1 cellular context compared by ENCODE assay signal in genomic region chr12:68364893-68365725, GRCh38.
TF ChIP-seq lines count a peak whose summit lies in the region.

No MANE protein-coding gene starts in this region.

TF ChIP-seq in K562, 482 proteins besides CTCF, POLR2A, EP300 and RAD21 (continued from another document and continues in another):
- TF ChIP-seq ETV1 (tag; conservative IDR thresholded peaks at IDR 0.05; ENCODE audit: low read depth) (peak; percentile 80), ASH1L (IDR thresholded peaks at IDR 0.05; ENCODE audit: borderline replicate concordance, low read depth, partially characterized antibody) (no peak), NCOR1 (IDR thresholded peaks at IDR 0.05) (peak; percentile 64), THAP7 (CRISPR knock-in tag; IDR thresholded peaks at IDR 0.05) (0 out of 2 replicates have a peak, but pooled peaks have one; percentile 63), RBM14 (IDR thresholded peaks at IDR 0.05; ENCODE audit: borderline replicate concordance, insufficient read depth, low read depth, low read length) (no peak), BMI1 (IDR thresholded peaks at IDR 0.05; ENCODE audit: low read length) (no peak), BHLHE40 (IDR thresholded peaks at IDR 0.05; ENCODE audit: low read length) (no peak; the same call in 1 of the 2 replicates), PKNOX1 (IDR thresholded peaks at IDR 0.05) (no peak), SAP30 (IDR thresholded peaks at IDR 0.05; ENCODE audit: borderline replicate concordance, insufficient read depth, low read depth, low read length, poor library complexity, severe bottlenecking) (no peak), CREB3 (tag; conservative IDR thresholded peaks at IDR 0.05; ENCODE audit: low read depth) (no peak), SAFB2 (IDR thresholded peaks at IDR 0.05; ENCODE audit: borderline replicate concordance, low read depth, low read length, severe bottlenecking) (no peak), ZBTB33 (CRISPR knock-in tag; IDR thresholded peaks at IDR 0.05) (peak; percentile 82), ZNF699 (CRISPR knock-in tag; IDR thresholded peaks at IDR 0.05; ENCODE audit: insufficient replicate concordance) (no peak), SPI1 (IDR thresholded peaks at IDR 0.05; ENCODE audit: borderline replicate concordance, low read depth, low read length) (0 out of 2 replicates have a peak, but pooled peaks have one; percentile 32), ARID1B (IDR thresholded peaks at IDR 0.05) (peak; percentile 77), ARHGAP35 (IDR thresholded peaks at IDR 0.05; ENCODE audit: partially characterized antibody) (no peak), NCOA1 (IDR thresholded peaks at IDR 0.05; ENCODE audit: low read depth) (no peak; the same call in 1 of the 2 replicates), L3MBTL2 (IDR thresholded peaks at IDR 0.05) (peak; percentile 88; the same call in 1 of the 2 replicates), NUFIP1 (IDR thresholded peaks at IDR 0.05; ENCODE audit: partially characterized antibody) (no peak), KDM5B (IDR thresholded peaks at IDR 0.05; ENCODE audit: insufficient replicate concordance, low read depth, low read length) (peak; percentile 34), PCBP2 (IDR thresholded peaks at IDR 0.05; ENCODE audit: low read depth, low read length, poor library complexity, severe bottlenecking) (no peak), ETS1 (conservative IDR thresholded peaks at IDR 0.05; ENCODE audit: control insufficient read depth, low read depth, low read length) (no peak; the same call in 1 of the 2 replicates), HOXB6 (CRISPR knock-in tag; IDR thresholded peaks at IDR 0.05; ENCODE audit: borderline replicate concordance) (no peak), SLC30A9 (CRISPR knock-in tag; IDR thresholded peaks at IDR 0.05) (no peak), MIER1 (IDR thresholded peaks at IDR 0.05; ENCODE audit: low read depth) (no peak), KDM4B (IDR thresholded peaks at IDR 0.05; ENCODE audit: borderline replicate concordance in 2 of 2, low read depth in 1 of 2) (no peak; a peak in 1 of 4 replicates), ZKSCAN3 (CRISPR knock-in tag; IDR thresholded peaks at IDR 0.05) (no peak), ZNF717 (CRISPR knock-in tag; IDR thresholded peaks at IDR 0.05) (no peak; the same call in 1 of the 2 replicates), NFXL1 (CRISPR knock-in tag; IDR thresholded peaks at IDR 0.05) (no peak), MGA (IDR thresholded peaks at IDR 0.05) (peak; percentile 80), ZBTB1 (CRISPR knock-in tag; IDR thresholded peaks at IDR 0.05; ENCODE audit: borderline replicate concordance, low read depth) (no peak), NCOA6 (IDR thresholded peaks at IDR 0.05) (peak; percentile 59; the same call in 1 of the 2 replicates), GTF2B (IDR thresholded peaks at IDR 0.05; ENCODE audit: extremely low read depth, insufficient read length) (no peak), HIVEP1 (CRISPR knock-in tag; IDR thresholded peaks at IDR 0.05) (0 out of 2 replicates have a peak, but pooled peaks have one; percentile 1), PBX2 (CRISPR knock-in tag; IDR thresholded peaks at IDR 0.05; ENCODE audit: low read depth) (no peak), PBX2 (tag; conservative IDR thresholded peaks at IDR 0.05; ENCODE audit: low read depth) (no peak), TAF15 (IDR thresholded peaks at IDR 0.05; ENCODE audit: low read depth, low read length) (no peak), ZC3H4 (CRISPR knock-in tag; IDR thresholded peaks at IDR 0.05; ENCODE audit: borderline replicate concordance) (no peak)
